ENCODE assay signal across 1 cellular context in the genomic region with DNA sequence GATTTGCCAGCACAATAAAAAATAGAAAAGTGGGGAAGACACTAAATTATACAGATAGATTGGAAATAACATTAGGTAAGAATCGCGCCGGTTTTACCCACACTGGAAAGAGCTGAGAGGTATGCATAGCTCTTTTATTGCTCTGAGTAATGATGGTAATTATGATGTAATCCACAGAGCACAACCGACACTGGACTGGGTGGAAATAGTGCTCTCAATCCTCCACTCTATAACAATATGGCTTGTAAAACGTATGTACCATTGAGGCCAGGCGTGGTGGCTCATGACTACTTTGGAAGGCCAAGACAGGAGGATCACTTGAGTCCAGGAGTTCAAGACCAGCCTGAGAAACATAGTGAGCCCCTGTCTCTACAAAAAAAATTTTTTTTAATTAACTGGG.
TF ChIP-seq lines count a peak whose summit lies in the region.

No MANE protein-coding gene starts in this region.

TF ChIP-seq in HEK293, 187 proteins besides CTCF, POLR2A, EP300 and RAD21 (continued from another document and continues in another):
- no peak for TF ChIP-seq ZNF645 (tag by site-specific recombination; IDR thresholded peaks at IDR 0.05)
- TF ChIP-seq, protein P1, sequence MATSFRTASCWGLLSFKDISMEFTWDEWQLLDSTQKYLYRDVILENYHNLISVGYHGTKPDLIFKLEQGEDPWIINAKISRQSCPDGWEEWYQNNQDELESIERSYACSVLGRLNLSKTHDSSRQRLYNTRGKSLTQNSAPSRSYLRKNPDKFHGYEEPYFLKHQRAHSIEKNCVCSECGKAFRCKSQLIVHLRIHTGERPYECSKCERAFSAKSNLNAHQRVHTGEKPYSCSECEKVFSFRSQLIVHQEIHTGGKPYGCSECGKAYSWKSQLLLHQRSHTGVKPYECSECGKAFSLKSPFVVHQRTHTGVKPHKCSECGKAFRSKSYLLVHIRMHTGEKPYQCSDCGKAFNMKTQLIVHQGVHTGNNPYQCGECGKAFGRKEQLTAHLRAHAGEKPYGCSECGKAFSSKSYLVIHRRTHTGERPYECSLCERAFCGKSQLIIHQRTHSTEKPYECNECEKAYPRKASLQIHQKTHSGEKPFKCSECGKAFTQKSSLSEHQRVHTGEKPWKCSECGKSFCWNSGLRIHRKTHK (tag by site-specific recombination; IDR thresholded peaks at IDR 0.05) = no peak
- TF ChIP-seq ZNF670 (tag by site-specific recombination; IDR thresholded peaks at IDR 0.05; ENCODE audit: low read depth) = no peak
- no peak for TF ChIP-seq ZNF521 (tag by site-specific recombination; IDR thresholded peaks at IDR 0.05)
- TF ChIP-seq KLF1 (tag by site-specific recombination; IDR thresholded peaks at IDR 0.05) = no peak
- TF ChIP-seq ZNF473 (tag by site-specific recombination; IDR thresholded peaks at IDR 0.05) = no peak
- no peak for TF ChIP-seq IKZF3 (tag by site-specific recombination; IDR thresholded peaks at IDR 0.05)
- peak; percentile 40; the same call in 1 of the 2 replicates for TF ChIP-seq ZNF391 (tag by site-specific recombination; IDR thresholded peaks at IDR 0.05; ENCODE audit: borderline replicate concordance, low read depth)
- TF ChIP-seq ZNF114 (tag by site-specific recombination; IDR thresholded peaks at IDR 0.05) = no peak
- TF ChIP-seq ZNF629 (tag by site-specific recombination; IDR thresholded peaks at IDR 0.05) = peak; percentile 91
- no peak for TF ChIP-seq ZNF211 (tag by site-specific recombination; IDR thresholded peaks at IDR 0.05; ENCODE audit: low read depth)
- TF ChIP-seq BCL11A (tag by site-specific recombination; IDR thresholded peaks at IDR 0.05; ENCODE audit: low read depth) = 0 out of 2 replicates have a peak, but pooled peaks have one; percentile 55
- TF ChIP-seq SP7 (tag by site-specific recombination; IDR thresholded peaks at IDR 0.05) = peak; percentile 78
- no peak for TF ChIP-seq ZNF280D (tag by site-specific recombination; IDR thresholded peaks at IDR 0.05)
- TF ChIP-seq ZNF544 (tag by site-specific recombination; IDR thresholded peaks at IDR 0.05) = no peak
- TF ChIP-seq PRDM10 (tag by site-specific recombination; IDR thresholded peaks at IDR 0.05) = peak; percentile 21; the same call in 1 of the 2 replicates
- TF ChIP-seq KLF10 (tag by site-specific recombination; IDR thresholded peaks at IDR 0.05) = peak; percentile 46; the same call in 1 of the 2 replicates
- no peak for TF ChIP-seq ZNF426 (tag by site-specific recombination; IDR thresholded peaks at IDR 0.05)
- no peak for TF ChIP-seq SP3 (tag by site-specific recombination; IDR thresholded peaks at IDR 0.05)
- no peak for TF ChIP-seq ZNF621 (tag by site-specific recombination; IDR thresholded peaks at IDR 0.05)
- no peak for TF ChIP-seq ZNF169 (tag by site-specific recombination; IDR thresholded peaks at IDR 0.05)
- no peak for TF ChIP-seq PRDM1 (tag by site-specific recombination; IDR thresholded peaks at IDR 0.05)
- TF ChIP-seq TSHZ1 (tag by site-specific recombination; IDR thresholded peaks at IDR 0.05; ENCODE audit: borderline replicate concordance) = no peak
- no peak for TF ChIP-seq ZNF626 (tag by site-specific recombination; IDR thresholded peaks at IDR 0.05)
- TF ChIP-seq, protein P2, sequence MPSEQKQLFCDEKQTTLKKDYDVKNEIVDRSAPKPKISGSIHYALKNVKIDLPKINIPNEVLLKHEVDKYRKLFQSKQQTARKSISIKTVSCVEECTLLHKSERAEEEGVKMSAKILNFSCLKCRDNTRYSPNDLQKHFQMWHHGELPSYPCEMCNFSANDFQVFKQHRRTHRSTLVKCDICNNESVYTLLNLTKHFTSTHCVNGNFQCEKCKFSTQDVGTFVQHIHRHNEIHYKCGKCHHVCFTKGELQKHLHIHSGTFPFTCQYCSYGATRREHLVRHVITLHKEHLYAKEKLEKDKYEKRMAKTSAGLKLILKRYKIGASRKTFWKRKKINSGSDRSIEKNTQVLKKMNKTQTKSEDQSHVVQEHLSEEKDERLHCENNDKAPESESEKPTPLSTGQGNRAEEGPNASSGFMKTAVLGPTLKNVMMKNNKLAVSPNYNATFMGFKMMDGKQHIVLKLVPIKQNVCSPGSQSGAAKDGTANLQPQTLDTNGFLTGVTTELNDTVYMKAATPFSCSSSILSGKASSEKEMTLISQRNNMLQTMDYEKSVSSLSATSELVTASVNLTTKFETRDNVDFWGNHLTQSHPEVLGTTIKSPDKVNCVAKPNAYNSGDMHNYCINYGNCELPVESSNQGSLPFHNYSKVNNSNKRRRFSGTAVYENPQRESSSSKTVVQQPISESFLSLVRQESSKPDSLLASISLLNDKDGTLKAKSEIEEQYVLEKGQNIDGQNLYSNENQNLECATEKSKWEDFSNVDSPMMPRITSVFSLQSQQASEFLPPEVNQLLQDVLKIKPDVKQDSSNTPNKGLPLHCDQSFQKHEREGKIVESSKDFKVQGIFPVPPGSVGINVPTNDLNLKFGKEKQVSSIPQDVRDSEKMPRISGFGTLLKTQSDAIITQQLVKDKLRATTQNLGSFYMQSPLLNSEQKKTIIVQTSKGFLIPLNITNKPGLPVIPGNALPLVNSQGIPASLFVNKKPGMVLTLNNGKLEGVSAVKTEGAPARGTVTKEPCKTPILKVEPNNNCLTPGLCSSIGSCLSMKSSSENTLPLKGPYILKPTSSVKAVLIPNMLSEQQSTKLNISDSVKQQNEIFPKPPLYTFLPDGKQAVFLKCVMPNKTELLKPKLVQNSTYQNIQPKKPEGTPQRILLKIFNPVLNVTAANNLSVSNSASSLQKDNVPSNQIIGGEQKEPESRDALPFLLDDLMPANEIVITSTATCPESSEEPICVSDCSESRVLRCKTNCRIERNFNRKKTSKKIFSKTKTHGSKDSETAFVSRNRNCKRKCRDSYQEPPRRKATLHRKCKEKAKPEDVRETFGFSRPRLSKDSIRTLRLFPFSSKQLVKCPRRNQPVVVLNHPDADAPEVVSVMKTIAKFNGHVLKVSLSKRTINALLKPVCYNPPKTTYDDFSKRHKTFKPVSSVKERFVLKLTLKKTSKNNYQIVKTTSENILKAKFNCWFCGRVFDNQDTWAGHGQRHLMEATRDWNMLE (tag by site-specific recombination; conservative IDR thresholded peaks at IDR 0.05; ENCODE audit: low read depth) = no peak
- no peak for TF ChIP-seq GLIS2 (tag by site-specific recombination; IDR thresholded peaks at IDR 0.05)
- TF ChIP-seq ZNF214 (tag by site-specific recombination; IDR thresholded peaks at IDR 0.05; ENCODE audit: borderline replicate concordance) = no peak
- TF ChIP-seq ZNF184 (tag by site-specific recombination; IDR thresholded peaks at IDR 0.05) = 0 out of 2 replicates have a peak, but pooled peaks have one; percentile 54
- TF ChIP-seq ZNF530 (tag by site-specific recombination; IDR thresholded peaks at IDR 0.05; ENCODE audit: low read depth) = no peak
- no peak for TF ChIP-seq ZNF132 (tag by site-specific recombination; IDR thresholded peaks at IDR 0.05; ENCODE audit: borderline replicate concordance)
- no peak for TF ChIP-seq ZNF37A (tag by site-specific recombination; IDR thresholded peaks at IDR 0.05)
- no peak for TF ChIP-seq ZNF830 (tag by site-specific recombination; IDR thresholded peaks at IDR 0.05; ENCODE audit: low read depth)
- TF ChIP-seq ZNF561 (tag by site-specific recombination; IDR thresholded peaks at IDR 0.05; ENCODE audit: borderline replicate concordance) = peak; percentile 68
- TF ChIP-seq ZNF10 (tag by site-specific recombination; IDR thresholded peaks at IDR 0.05) = no peak
- TF ChIP-seq, protein P3, sequence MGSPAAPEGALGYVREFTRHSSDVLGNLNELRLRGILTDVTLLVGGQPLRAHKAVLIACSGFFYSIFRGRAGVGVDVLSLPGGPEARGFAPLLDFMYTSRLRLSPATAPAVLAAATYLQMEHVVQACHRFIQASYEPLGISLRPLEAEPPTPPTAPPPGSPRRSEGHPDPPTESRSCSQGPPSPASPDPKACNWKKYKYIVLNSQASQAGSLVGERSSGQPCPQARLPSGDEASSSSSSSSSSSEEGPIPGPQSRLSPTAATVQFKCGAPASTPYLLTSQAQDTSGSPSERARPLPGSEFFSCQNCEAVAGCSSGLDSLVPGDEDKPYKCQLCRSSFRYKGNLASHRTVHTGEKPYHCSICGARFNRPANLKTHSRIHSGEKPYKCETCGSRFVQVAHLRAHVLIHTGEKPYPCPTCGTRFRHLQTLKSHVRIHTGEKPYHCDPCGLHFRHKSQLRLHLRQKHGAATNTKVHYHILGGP (tag by site-specific recombination; IDR thresholded peaks at IDR 0.05) = no peak
- no peak for TF ChIP-seq ZNF555 (tag by site-specific recombination; conservative IDR thresholded peaks at IDR 0.05)
